ENCODE assay signal across 17 cellular contexts in genomic region chr2:126796931-126797621, GRCh38.
A peak's percentile ranks its signal among the peaks of the same experiment; 100 is the strongest.
DNase-seq lines count a peak whose midpoint lies in the region; ATAC-seq, FAIRE-seq and TF ChIP-seq lines count a peak whose summit lies in the region.
"Had no signal": no experiment of that assay in that cellular context is flagged by ENCODE, and none has a peak within 500 bp of the region (broad histone marks: within the 10 kb centered on the region; RNA-seq: fewer than 3 reads in every experiment).

No MANE protein-coding gene starts in this region.

- H3K4ac ChIP-seq in mesenchymal stem cell (ENCODE audit: low read depth in 1 of 2, low read length in 2 of 2) = no peak overlapping the region

- H2BK5ac ChIP-seq in mesenchymal stem cell (ENCODE audit: low read depth, low read length, poor library complexity, severe bottlenecking) = no peak overlapping the region

- no peak overlapping the region for H3K23ac ChIP-seq in mesenchymal stem cell (ENCODE audit: low read length in 2 of 2)

- TF ChIP-seq EP300 in K562 (IDR thresholded peaks at IDR 0.05; ENCODE audit: low read length) (no peak), stomach (IDR thresholded peaks at IDR 0.05) (no peak)

- H3K4me3 ChIP-seq in K562 (no peak overlapping the region), mesenchymal stem cell (ENCODE audit: insufficient read depth in 1 of 2, low read depth in 1 of 2, low read length in 2 of 2) (no peak overlapping the region), stomach (no peak overlapping the region)

- no peak overlapping the region; the same call in 1 of the 2 replicates for H3K4me2 ChIP-seq in K562 (ENCODE audit: insufficient read depth, low read length)
- H3K4me2 ChIP-seq in mesenchymal stem cell (ENCODE audit: low read length, poor library complexity, severe bottlenecking) = no peak overlapping the region
- H3K4me2 ChIP-seq: KMS-11 had no signal

- H2AFZ ChIP-seq in K562 (ENCODE audit: low read depth, low read length) (no peak overlapping the region), mesenchymal stem cell (ENCODE audit: low read depth, low read length) (no peak overlapping the region)

- H3K79me2 ChIP-seq in K562 (ENCODE audit: control insufficient read depth, insufficient read depth, low read length) = no peaks in the 10 kb centered on the region

- TF ChIP-seq CTCF in K562 (IDR thresholded peaks at IDR 0.05 in 2 of 3, conservative IDR thresholded peaks at IDR 0.05 in 1 of 3; ENCODE audit: insufficient read depth in 2 of 3, low read depth in 1 of 3, low read length in 3 of 3) = no peak
- no peak for TF ChIP-seq CTCF in stomach (IDR thresholded peaks at IDR 0.05)

- H3K79me1 ChIP-seq in mesenchymal stem cell (replicated peaks; ENCODE audit: low read length, poor library complexity, severe bottlenecking) = no peaks in the 10 kb centered on the region

- H4K8ac ChIP-seq in mesenchymal stem cell (ENCODE audit: low read length) = no peak overlapping the region

- H3K4me1 Mint-ChIP-seq in stimulated activated memory B cell treated with anti-CD40 and anti-IgM and Interleukin-4, amounts not matched to agents 10 μg/mL and 1 μg/mL and 100 μg/mL, for 72 hours = no peaks in the 10 kb centered on the region
- H3K4me1 Mint-ChIP-seq: CD4-positive, CD25-positive, alpha-beta regulatory T cell had no signal

- WGBS in K562 (ENCODE audit: insufficient coverage, low coverage, missing lambda C conversion rate) = under 1% methylated on average over 14 of the region's 14 CpGs
- 89% methylated on average over 14 of the region's 14 CpGs for WGBS in mesenchymal stem cell
- WGBS in stomach, 5 donors = 88 to 93% (median 90%) methylated on average over 14 of the region's 14 CpGs

- no peak overlapping the region for H3K4me3 Mint-ChIP-seq in stimulated activated memory B cell treated with anti-CD40 and anti-IgM and Interleukin-4, amounts not matched to agents 10 μg/mL and 1 μg/mL and 100 μg/mL, for 72 hours
- H3K4me3 Mint-ChIP-seq: CD4-positive, CD25-positive, alpha-beta regulatory T cell; HFFc6 had no signal

- no peaks in the 10 kb centered on the region for H3K36me3 Mint-ChIP-seq in stimulated activated memory B cell treated with anti-CD40 and anti-IgM and Interleukin-4, amounts not matched to agents 10 μg/mL and 1 μg/mL and 100 μg/mL, for 72 hours
- H3K36me3 Mint-ChIP-seq: CD4-positive, CD25-positive, alpha-beta regulatory T cell had no signal

- no peak overlapping the region for H2BK15ac ChIP-seq in mesenchymal stem cell (ENCODE audit: low read depth, poor library complexity, severe bottlenecking)

- H4K20me1 ChIP-seq in K562 (replicated peaks; ENCODE audit: control insufficient read depth, insufficient read depth, low read length) = no peaks in the 10 kb centered on the region

- TF ChIP-seq RAD21 in K562 (CRISPR knock-in tag; conservative IDR thresholded peaks at IDR 0.05 in 1 of 2, IDR thresholded peaks at IDR 0.05 in 1 of 2) = no peak

- no peak overlapping the region for H3K27ac Mint-ChIP-seq in stimulated activated memory B cell treated with anti-CD40 and anti-IgM and Interleukin-4, amounts not matched to agents 10 μg/mL and 1 μg/mL and 100 μg/mL, for 72 hours
- H3K27ac Mint-ChIP-seq: CD4-positive, CD25-positive, alpha-beta regulatory T cell; HFFc6 had no signal

- peak overlapping the region; percentile 23 for H4K91ac ChIP-seq in mesenchymal stem cell (ENCODE audit: low read length)

- H2BK120ac ChIP-seq in mesenchymal stem cell (ENCODE audit: low read depth, low read length) = no peak overlapping the region

- FAIRE-seq in K562 (lab: Jason Lieb, UNC) = no peak
- FAIRE-seq: GM12892 had no signal

- no peak for TF ChIP-seq POLR2A in K562 (conservative IDR thresholded peaks at IDR 0.05)
- no peak for TF ChIP-seq POLR2A in stomach (IDR thresholded peaks at IDR 0.05)

- H3K9me3 ChIP-seq in K562 (replicated peaks; ENCODE audit: control insufficient read depth, insufficient read depth, low read depth, low read length) (no peaks in the 10 kb centered on the region), mesenchymal stem cell (ENCODE audit: control insufficient read depth, low read length) (no peaks in the 10 kb centered on the region), stomach (no peaks in the 10 kb centered on the region)
- H3K9me3 ChIP-seq: Caco-2 had no signal

- H3K4me1 ChIP-seq in K562 (replicated peaks in 1 of 2; ENCODE audit: control insufficient read depth in 2 of 2, insufficient read depth in 2 of 2, low read length in 2 of 2) = no peaks in the 10 kb centered on the region
- H3K4me1 ChIP-seq in mesenchymal stem cell (ENCODE audit: control insufficient read depth, insufficient read depth, low read depth, low read length) = no peaks in the 10 kb centered on the region
- H3K4me1 ChIP-seq in stomach = no peaks in the 10 kb centered on the region
- H3K4me1 ChIP-seq: Caco-2 had no signal

- no peak overlapping the region for H3K18ac ChIP-seq in mesenchymal stem cell (ENCODE audit: low read depth in 1 of 2, low read length in 2 of 2)

- H3K14ac ChIP-seq in mesenchymal stem cell (ENCODE audit: low read length in 2 of 2) = no peak overlapping the region

- DNase-seq in SIG-M5 (lab: John Stamatoyannopoulos, UW) (peak; percentile 26), K562 (ENCODE audit: extremely low read depth in 1 of 4, low spot score in 3 of 4) (no peak), mesenchymal stem cell (no peak), stomach (peak; percentile 11), NCI-H446 treated with DMSO at 0.1 percent for 48 hours (lab: John Stamatoyannopoulos, UW) (no peak), medulla oblongata (ENCODE audit: extremely low spot score) (no peak)
- DNase-seq: Caco-2; CD4-positive, CD25-positive, alpha-beta regulatory T cell; DMS153; HFFc6; NCI-H1048; NCI-H1436 treated with DMSO at 0.1 percent for 48 hours; NCI-H2081; NCI-H524 had no signal

- in situ Hi-C loops in K562 (cut with MboI) = loop anchor here (25.0 kb wide), 1 partner anchor 535 kb away; no protein-coding TSS in a partner anchor

- H3K27me3 ChIP-seq in K562 (ENCODE audit: control insufficient read depth in 2 of 2, insufficient read depth in 2 of 2, low read length in 2 of 2) (peaks cover 8 to 31% of the 10 kb centered on the region in 2 experiments; a peak in 4 of 5 replicates), mesenchymal stem cell (ENCODE audit: control insufficient read depth in 1 of 2, insufficient read depth in 1 of 2, low read length in 2 of 2) (peaks cover 0 to 35% of the 10 kb centered on the region in 2 experiments), stomach (peaks cover 0 to 18% (median 0%) of the 10 kb centered on the region in 3 donors)

- no peaks in the 10 kb centered on the region for H3K36me3 ChIP-seq in K562 (ENCODE audit: control insufficient read depth, insufficient read depth, low read length)
- H3K36me3 ChIP-seq in mesenchymal stem cell (ENCODE audit: control insufficient read depth in 1 of 2, insufficient read depth in 2 of 2, low read depth in 1 of 2, low read length in 2 of 2) = no peaks in the 10 kb centered on the region
- H3K36me3 ChIP-seq in stomach = no peaks in the 10 kb centered on the region

- intact Hi-C loops in K562 (cut with micrococcal nuclease) (no loop called here), stomach (cut with DNase I; ENCODE audit: low total_unique reads) (no loop called here)

- H3K27me3 Mint-ChIP-seq in stimulated activated memory B cell treated with anti-CD40 and anti-IgM and Interleukin-4, amounts not matched to agents 10 μg/mL and 1 μg/mL and 100 μg/mL, for 72 hours = peaks cover 25% of the 10 kb centered on the region
- H3K27me3 Mint-ChIP-seq: CD4-positive, CD25-positive, alpha-beta regulatory T cell had no signal

- peaks cover 2% of the 10 kb centered on the region for H3K9me3 Mint-ChIP-seq in stimulated activated memory B cell treated with anti-CD40 and anti-IgM and Interleukin-4, amounts not matched to agents 10 μg/mL and 1 μg/mL and 100 μg/mL, for 72 hours
- H3K9me3 Mint-ChIP-seq: HFFc6 had no signal

- BruUV-seq in K562 (replicated peaks; lab: Mats Ljungman, UMichigan) = no TSS peak

- POLR2A ChIA-PET in K562 (lab: Yijun Ruan, JAX) = no interaction called here

- CTCF ChIA-PET in K562 (lab: Yijun Ruan, JAX; ENCODE audit: low intra/inter-chr PET ratio) = no interaction called here

- no peak overlapping the region for H2AK5ac ChIP-seq in mesenchymal stem cell (ENCODE audit: low read length, severe bottlenecking)

- no peak overlapping the region for H3K9ac ChIP-seq in K562 (ENCODE audit: insufficient read depth in 1 of 2, low read depth in 2 of 2, low read length in 2 of 2)
- H3K9ac ChIP-seq in mesenchymal stem cell (ENCODE audit: low read length) = no peak overlapping the region
- H3K9ac ChIP-seq: KMS-11 had no signal

- ATAC-seq in K562 = 0 out of 3 replicates have a peak, but pooled peaks have one; percentile 44
- no peak for ATAC-seq in stimulated activated memory B cell treated with anti-CD40 and anti-IgM and Interleukin-4, amounts not matched to agents 10 μg/mL and 1 μg/mL and 100 μg/mL, for 72 hours

- H3K9me1 ChIP-seq in K562 (ENCODE audit: control insufficient read depth, insufficient read depth, low read length) = no peaks in the 10 kb centered on the region

- no peak overlapping the region for H3K27ac ChIP-seq in K562 (ENCODE audit: extremely low read depth, low read depth, low read length)
- no peak overlapping the region for H3K27ac ChIP-seq in mesenchymal stem cell (ENCODE audit: low read length, poor library complexity, severe bottlenecking)
- H3K27ac ChIP-seq in stomach = no peak overlapping the region
- H3K27ac ChIP-seq: KMS-11 had no signal

- H2BK12ac ChIP-seq in mesenchymal stem cell (ENCODE audit: low read length in 2 of 2) = no peak overlapping the region

TF ChIP-seq in K562, 482 proteins besides CTCF, POLR2A, EP300 and RAD21 (continues in another document):
- no peak for TF ChIP-seq CBX2 (IDR thresholded peaks at IDR 0.05; ENCODE audit: insufficient read depth, low read length, poor library complexity, severe bottlenecking)
- TF ChIP-seq, protein P1, sequence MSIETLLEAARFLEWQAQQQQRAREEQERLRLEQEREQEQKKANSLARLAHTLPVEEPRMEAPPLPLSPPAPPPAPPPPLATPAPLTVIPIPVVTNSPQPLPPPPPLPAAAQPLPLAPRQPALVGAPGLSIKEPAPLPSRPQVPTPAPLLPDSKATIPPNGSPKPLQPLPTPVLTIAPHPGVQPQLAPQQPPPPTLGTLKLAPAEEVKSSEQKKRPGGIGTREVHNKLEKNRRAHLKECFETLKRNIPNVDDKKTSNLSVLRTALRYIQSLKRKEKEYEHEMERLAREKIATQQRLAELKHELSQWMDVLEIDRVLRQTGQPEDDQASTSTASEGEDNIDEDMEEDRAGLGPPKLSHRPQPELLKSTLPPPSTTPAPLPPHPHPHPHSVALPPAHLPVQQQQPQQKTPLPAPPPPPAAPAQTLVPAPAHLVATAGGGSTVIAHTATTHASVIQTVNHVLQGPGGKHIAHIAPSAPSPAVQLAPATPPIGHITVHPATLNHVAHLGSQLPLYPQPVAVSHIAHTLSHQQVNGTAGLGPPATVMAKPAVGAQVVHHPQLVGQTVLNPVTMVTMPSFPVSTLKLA (conservative IDR thresholded peaks at IDR 0.05) = no peak
- TF ChIP-seq CXXC5 (CRISPR knock-in tag; IDR thresholded peaks at IDR 0.05) = no peak
- no peak for TF ChIP-seq YBX1 (IDR thresholded peaks at IDR 0.05)
- no peak for TF ChIP-seq POLR3A (IDR thresholded peaks at IDR 0.05; ENCODE audit: borderline replicate concordance, extremely low read depth, insufficient read depth, insufficient read length)

Comparison
In these comparisons a context has a peak if more than half of its experiments do, and no peak if none do; other contexts are left out.
1. DNase-seq: peak in SIG-M5 (single experiment) and stomach (single experiment); none in K562 (0 of 4), mesenchymal stem cell (single experiment), NCI-H446 treated with DMSO at 0.1 percent for 48 hours (single experiment) and medulla oblongata (single experiment).